Comparison of ENCODE assay signal across 2 cellular contexts in genomic region chr3:188316021-188316722, GRCh38.
TF ChIP-seq lines count a peak whose summit lies in the region.

No MANE protein-coding gene starts in this region.

TF ChIP-seq in IMR-90, 13 proteins besides CTCF, POLR2A, EP300 and RAD21 (continued from another document):
- TF ChIP-seq USF2 (IDR thresholded peaks at IDR 0.05; ENCODE audit: low read depth, low read length): peak; percentile 70

TF ChIP-seq in liver, 16 proteins besides CTCF, POLR2A, EP300 and RAD21 (continued from another document):
- peak; percentile 35 for TF ChIP-seq REST (IDR thresholded peaks at IDR 0.05)
- TF ChIP-seq MAX (IDR thresholded peaks at IDR 0.05): peak; percentile 65
- TF ChIP-seq HNF4G (IDR thresholded peaks at IDR 0.05): peak; percentile 72
- peak; percentile 16 to 70 for TF ChIP-seq JUND (IDR thresholded peaks at IDR 0.05)
- no peak for TF ChIP-seq ATF3 (IDR thresholded peaks at IDR 0.05)
- TF ChIP-seq NR2F2 (IDR thresholded peaks at IDR 0.05): peak; percentile 32
- TF ChIP-seq ZBTB33 (IDR thresholded peaks at IDR 0.05): peak; percentile 77
- peak; percentile 72 to 82 for TF ChIP-seq RXRA (IDR thresholded peaks at IDR 0.05)
- TF ChIP-seq EGR1 (IDR thresholded peaks at IDR 0.05; ENCODE audit: low read depth in 2 of 2): no peak
- TF ChIP-seq FOXA1 (IDR thresholded peaks at IDR 0.05): no peak
- peak; percentile 17 for TF ChIP-seq FOXA2 (IDR thresholded peaks at IDR 0.05)
- TF ChIP-seq YY1 (IDR thresholded peaks at IDR 0.05): peak; percentile 49
- no peak for TF ChIP-seq GABPA (IDR thresholded peaks at IDR 0.05 in 1 of 2, conservative IDR thresholded peaks at IDR 0.05 in 1 of 2)
